In the genomic region with DNA sequence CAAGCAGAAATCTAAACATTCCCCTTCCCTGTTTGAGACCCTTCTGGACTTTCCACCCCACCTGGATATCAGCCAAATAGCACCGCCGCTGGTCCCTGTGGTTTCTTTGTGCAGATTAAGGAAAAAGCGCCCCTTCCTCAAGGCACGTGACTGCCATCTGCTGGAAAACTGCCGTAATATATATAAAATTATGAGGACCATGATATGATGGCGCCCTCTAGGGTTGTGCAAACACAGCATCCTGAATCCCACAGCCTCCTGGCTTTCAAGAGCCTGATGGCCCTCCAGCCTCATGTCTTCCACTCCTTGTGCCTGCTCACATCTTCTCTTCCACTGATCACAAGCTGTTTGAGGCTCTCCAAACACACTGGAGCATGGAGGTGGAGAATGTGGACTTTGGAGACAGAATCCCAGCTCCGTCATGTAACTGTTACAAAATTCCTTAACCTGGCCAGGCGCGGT, we compare ENCODE assay signal across 7 cellular contexts.
DNase-seq lines count a peak whose midpoint lies in the region; ATAC-seq and TF ChIP-seq lines count a peak whose summit lies in the region.

No MANE protein-coding gene starts in this region.

- peak overlapping the region; percentile 67 for H3K9ac ChIP-seq in Loucy (ENCODE audit: low read depth, low read length, poor library complexity, severe bottlenecking)
- no peak overlapping the region for H3K9ac ChIP-seq in mesenchymal stem cell (ENCODE audit: low read length)

- H3K27me3 ChIP-seq in Loucy (ENCODE audit: insufficient read depth, low read length, poor library complexity, severe bottlenecking) (no peaks in the 10 kb centered on the region), mesenchymal stem cell (ENCODE audit: control insufficient read depth in 1 of 2, insufficient read depth in 1 of 2, low read length in 2 of 2) (peaks cover 37 to 86% of the 10 kb centered on the region in 2 experiments)

- no peaks in the 10 kb centered on the region for H3K79me2 ChIP-seq in Loucy (ENCODE audit: insufficient read depth, low read length)

- ATAC-seq in GM21367 (IDR thresholded peaks at IDR 0.05; ENCODE audit: unreplicated experiment) (no peak), HG02970 (IDR thresholded peaks at IDR 0.05; ENCODE audit: low FRiP score, unreplicated experiment) (no peak)

- peaks cover 22% of the 10 kb centered on the region for H3K4me1 ChIP-seq in Loucy (ENCODE audit: insufficient read depth, low read length, poor library complexity, severe bottlenecking)
- no peaks in the 10 kb centered on the region for H3K4me1 ChIP-seq in mesenchymal stem cell (ENCODE audit: control insufficient read depth, insufficient read depth, low read depth, low read length)

- H3K9me2 ChIP-seq in Loucy (replicated peaks; ENCODE audit: low read depth, low read length): no peaks in the 10 kb centered on the region

- no peak overlapping the region for H3K4ac ChIP-seq in mesenchymal stem cell (ENCODE audit: low read depth in 1 of 2, low read length in 2 of 2)

- H3K4me3 ChIP-seq in Loucy (ENCODE audit: low read length, poor library complexity, severe bottlenecking) (peak overlapping the region; percentile 67), mesenchymal stem cell (ENCODE audit: insufficient read depth in 1 of 2, low read depth in 1 of 2, low read length in 2 of 2) (no peak overlapping the region)

- no peak overlapping the region for H3K23ac ChIP-seq in mesenchymal stem cell (ENCODE audit: low read length in 2 of 2)

- no peaks in the 10 kb centered on the region for H3K79me1 ChIP-seq in mesenchymal stem cell (replicated peaks; ENCODE audit: low read length, poor library complexity, severe bottlenecking)

- WGBS in mesenchymal stem cell: 42% methylated on average over 7 of the region's 9 CpGs

- H2BK5ac ChIP-seq in mesenchymal stem cell (ENCODE audit: low read depth, low read length, poor library complexity, severe bottlenecking): no peak overlapping the region

- no peak overlapping the region for H4K91ac ChIP-seq in mesenchymal stem cell (ENCODE audit: low read length)

- H3K9me3 ChIP-seq in Loucy (ENCODE audit: insufficient read depth, low read depth, low read length) (no peaks in the 10 kb centered on the region), mesenchymal stem cell (ENCODE audit: control insufficient read depth, low read length) (no peaks in the 10 kb centered on the region)

- no peak overlapping the region for H2AK5ac ChIP-seq in mesenchymal stem cell (ENCODE audit: low read length, severe bottlenecking)

- no peak overlapping the region for H4K8ac ChIP-seq in mesenchymal stem cell (ENCODE audit: low read length)

- H4K20me1 ChIP-seq in Loucy (ENCODE audit: insufficient read depth, low read length, poor library complexity, severe bottlenecking): no peaks in the 10 kb centered on the region

- no peaks in the 10 kb centered on the region for H3F3A ChIP-seq in Loucy (ENCODE audit: low read depth)

- H3K18ac ChIP-seq in mesenchymal stem cell (ENCODE audit: low read depth in 1 of 2, low read length in 2 of 2): no peak overlapping the region

- no peak overlapping the region for H2BK15ac ChIP-seq in mesenchymal stem cell (ENCODE audit: low read depth, poor library complexity, severe bottlenecking)

- H3K36me3 ChIP-seq in Loucy (ENCODE audit: insufficient read depth, low read length) (no peaks in the 10 kb centered on the region), mesenchymal stem cell (ENCODE audit: control insufficient read depth in 1 of 2, insufficient read depth in 2 of 2, low read depth in 1 of 2, low read length in 2 of 2) (no peaks in the 10 kb centered on the region)

- DNase-seq in ELR (ENCODE audit: low read depth): peak; percentile 68
- DNase-seq in SHP77 treated with DMSO at 0.1 percent for 48 hours (lab: John Stamatoyannopoulos, UW): peak; percentile 40
- DNase-seq in T47D (ENCODE audit: low read depth in 1 of 2, low spot score in 1 of 2): peak; percentile 47 to 83
- peak; percentile 17 for DNase-seq in mesenchymal stem cell

- H2AFZ ChIP-seq in Loucy (ENCODE audit: low read length): peak overlapping the region; percentile 88
- no peak overlapping the region for H2AFZ ChIP-seq in mesenchymal stem cell (ENCODE audit: low read depth, low read length)

- no peak overlapping the region for H3K14ac ChIP-seq in mesenchymal stem cell (ENCODE audit: low read length in 2 of 2)

- no peak overlapping the region for H2BK120ac ChIP-seq in mesenchymal stem cell (ENCODE audit: low read depth, low read length)

- no peak overlapping the region for H2BK12ac ChIP-seq in mesenchymal stem cell (ENCODE audit: low read length in 2 of 2)

- in situ Hi-C loops in T47D (cut with HindIII; ENCODE audit: low pct_unique_long_range_greater_than_20kb, low sequenced_read_pairs): no loop called here

- no peak overlapping the region for H3K27ac ChIP-seq in mesenchymal stem cell (ENCODE audit: low read length, poor library complexity, severe bottlenecking)

- peak; percentile 100 for TF ChIP-seq CTCF in Loucy (conservative IDR thresholded peaks at IDR 0.05; ENCODE audit: low read length)

- H3K4me2 ChIP-seq in Loucy (ENCODE audit: low read depth, low read length, poor library complexity, severe bottlenecking) (peak overlapping the region; percentile 84), mesenchymal stem cell (ENCODE audit: low read length, poor library complexity, severe bottlenecking) (no peak overlapping the region)

Comparison
In these comparisons a context has a peak if more than half of its experiments do, and no peak if none do; other contexts are left out.
1. DNase-seq: peak in every context shown above with its lines; median percentile 68 in ELR; 65 in T47D; 40 in SHP77 treated with DMSO at 0.1 percent for 48 hours; 17 in mesenchymal stem cell.